ENCODE assay signal across 15 cellular contexts in the genomic region with DNA sequence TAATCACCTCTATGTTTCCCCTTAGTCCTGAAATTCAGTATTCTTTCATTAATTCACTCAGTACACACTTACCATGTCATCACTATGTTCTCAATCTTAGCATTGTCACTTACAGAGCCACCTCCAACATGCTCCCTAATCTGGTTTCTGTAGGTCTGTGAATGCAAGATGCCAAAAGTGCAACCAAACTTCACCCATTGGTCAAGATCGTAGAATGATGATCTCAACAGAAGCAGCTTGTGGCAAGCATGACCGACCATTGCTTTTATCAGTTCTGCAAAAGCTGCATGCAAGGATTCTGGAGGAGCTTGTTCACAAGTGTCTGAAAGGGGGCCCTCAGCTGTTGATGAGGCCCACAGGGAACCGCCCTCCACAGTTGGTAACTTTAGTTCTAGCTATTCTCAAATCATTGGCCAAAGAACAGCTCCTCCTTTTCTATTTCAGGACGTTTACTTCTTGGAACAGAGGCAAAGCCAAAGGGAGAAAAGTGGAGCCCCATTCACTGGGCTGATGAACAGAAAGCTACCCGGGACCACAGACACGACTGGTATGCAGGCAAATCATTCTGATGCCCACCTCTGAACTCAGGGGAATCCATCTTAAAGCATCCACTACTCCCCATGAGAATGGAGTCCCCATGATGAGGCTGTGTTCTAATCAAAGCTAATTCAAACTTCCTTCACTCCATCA.
"Had no signal": no experiment of that assay in that cellular context is flagged by ENCODE, and none has a peak within 500 bp of the region (broad histone marks: within the 10 kb centered on the region; RNA-seq: fewer than 3 reads in every experiment).

No MANE protein-coding gene starts in this region.

- H3K4me3 ChIP-seq: esophagus squamous epithelium, ovary, right lobe of liver, testis, upper lobe of left lung had no signal

- H3K4me3 Mint-ChIP-seq: activated naive CD8-positive, alpha-beta T cell treated with anti-CD3 and anti-CD28 coated beads, Interleukin-2, amount 10 ng/mL, durations not matched to agents 7 days and 5 days; stimulated activated naive CD8-positive, alpha-beta T cell treated with anti-CD3 and anti-CD28 coated beads, Interleukin-15, amount 100 ng/mL, for 72 hours had no signal

- H3K4me1 Mint-ChIP-seq: activated naive CD8-positive, alpha-beta T cell treated with anti-CD3 and anti-CD28 coated beads, Interleukin-2, amount 10 ng/mL, durations not matched to agents 7 days and 5 days; stimulated activated naive CD8-positive, alpha-beta T cell treated with anti-CD3 and anti-CD28 coated beads, Interleukin-15, amount 100 ng/mL, for 72 hours had no signal

- H3K36me3 ChIP-seq: esophagus squamous epithelium, ovary, right lobe of liver, upper lobe of left lung had no signal

- H3K27me3 ChIP-seq: esophagus squamous epithelium, ovary, right lobe of liver, testis, upper lobe of left lung had no signal

- H3K27ac Mint-ChIP-seq: activated naive CD8-positive, alpha-beta T cell treated with anti-CD3 and anti-CD28 coated beads, Interleukin-2, amount 10 ng/mL, durations not matched to agents 7 days and 5 days; stimulated activated naive CD8-positive, alpha-beta T cell treated with anti-CD3 and anti-CD28 coated beads, Interleukin-15, amount 100 ng/mL, for 72 hours had no signal

- H3K27me3 Mint-ChIP-seq: activated naive CD8-positive, alpha-beta T cell treated with anti-CD3 and anti-CD28 coated beads, Interleukin-2, amount 10 ng/mL, durations not matched to agents 7 days and 5 days; stimulated activated naive CD8-positive, alpha-beta T cell treated with anti-CD3 and anti-CD28 coated beads, Interleukin-15, amount 100 ng/mL, for 72 hours had no signal

- H3K27ac ChIP-seq: esophagus squamous epithelium, ovary, right lobe of liver, testis, upper lobe of left lung had no signal

- H3K9me3 ChIP-seq: esophagus squamous epithelium, ovary, right lobe of liver, testis, upper lobe of left lung had no signal

- H3K4me1 ChIP-seq: esophagus squamous epithelium, testis, upper lobe of left lung had no signal

- ATAC-seq: stimulated activated naive CD8-positive, alpha-beta T cell treated with anti-CD3 and anti-CD28 coated beads, Interleukin-15, amount 100 ng/mL, for 72 hours had no signal

- DNase-seq: activated CD4-positive, CD25-positive, alpha-beta regulatory T cell treated with anti-CD3 and anti-CD28 coated beads, Interleukin-2, amount 50 U/mL, for 72 hours; activated naive CD4-positive, alpha-beta T cell; activated naive CD8-positive, alpha-beta T cell treated with anti-CD3 and anti-CD28 coated beads, Interleukin-2, amount 10 ng/mL, durations not matched to agents 7 days and 5 days; activated T-cell treated with anti-CD3 and anti-CD28 coated beads for 4 hours; cortex of kidney; effector CD4-positive, alpha-beta T cell; esophagus squamous epithelium; hippocampal formation; kidney glomerular epithelial cell; mesendoderm; ovary; right lobe of liver; stimulated activated naive CD8-positive, alpha-beta T cell treated with anti-CD3 and anti-CD28 coated beads, Interleukin-15, amount 100 ng/mL, for 72 hours; testis; upper lobe of left lung had no signal
